ENCODE assay signal across 12 cellular contexts in the genomic region with DNA sequence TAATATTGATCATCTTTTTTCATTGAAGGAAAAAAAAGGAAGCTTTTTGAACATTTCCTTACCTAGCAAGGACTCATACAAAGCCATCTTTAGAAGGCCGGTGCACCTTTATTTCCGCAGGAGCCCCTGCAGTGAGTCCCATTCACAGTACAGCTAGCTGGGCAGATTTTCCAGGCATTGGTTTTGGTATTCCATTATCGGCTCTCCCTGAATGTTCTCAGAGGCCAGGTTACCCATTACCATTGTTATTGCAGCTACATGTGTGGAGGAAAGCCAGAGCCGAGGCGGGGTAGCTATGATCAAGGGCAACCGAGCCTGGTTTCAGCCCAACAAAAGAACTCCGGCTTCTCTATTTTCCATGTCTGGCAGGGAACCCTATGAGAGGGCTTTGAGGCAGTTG.
"Had no signal": no experiment of that assay in that cellular context is flagged by ENCODE, and none has a peak within 500 bp of the region (broad histone marks: within the 10 kb centered on the region; RNA-seq: fewer than 3 reads in every experiment).

No MANE protein-coding gene starts in this region.

- H3K27me3 ChIP-seq: foreskin keratinocyte, tibial nerve had no signal

- H3K4me1 Mint-ChIP-seq: activated CD4-positive, alpha-beta T cell treated with anti-CD3 and anti-CD28 coated beads for 36 hours; activated naive CD8-positive, alpha-beta T cell treated with anti-CD3 and anti-CD28 coated beads, Interleukin-2, amount 50 U/mL, for 24 hours; immature natural killer cell; naive B cell had no signal

- H3K4me1 ChIP-seq: foreskin keratinocyte had no signal

- DNase-seq: activated CD4-positive, alpha-beta T cell treated with anti-CD3 and anti-CD28 coated beads for 36 hours; activated naive CD4-positive, alpha-beta T cell treated with anti-CD3 and anti-CD28 coated beads for 36 hours; activated naive CD8-positive, alpha-beta T cell treated with anti-CD3 and anti-CD28 coated beads, Interleukin-2, amount 50 U/mL, for 24 hours; aorta; foreskin keratinocyte; immature natural killer cell; naive B cell; stimulated activated CD4-positive, alpha-beta T cell treated with anti-CD3 and anti-CD28 coated beads, Interleukin-2, amount 100 ng/mL, for 48 hours; stimulated activated naive B cell treated with anti-CD40 and anti-IgM and Interleukin-4, amounts not matched to agents 10 μg/mL and 1 μg/mL and 100 μg/mL, for 72 hours; T-helper 17 cell had no signal

- H3K4me3 Mint-ChIP-seq: activated CD4-positive, alpha-beta T cell treated with anti-CD3 and anti-CD28 coated beads for 36 hours; activated naive CD4-positive, alpha-beta T cell treated with anti-CD3 and anti-CD28 coated beads for 36 hours; activated naive CD8-positive, alpha-beta T cell treated with anti-CD3 and anti-CD28 coated beads, Interleukin-2, amount 50 U/mL, for 24 hours; activated T-helper 17 cell treated with anti-CD3 and anti-CD28 coated beads, Interleukin-2, amount 50 U/mL, for 72 hours; immature natural killer cell; naive B cell; stimulated activated naive B cell treated with anti-CD40 and anti-IgM and Interleukin-4, amounts not matched to agents 10 μg/mL and 1 μg/mL and 100 μg/mL, for 72 hours; T-helper 17 cell had no signal

- H3K27me3 Mint-ChIP-seq: activated CD4-positive, alpha-beta T cell treated with anti-CD3 and anti-CD28 coated beads for 36 hours; activated naive CD8-positive, alpha-beta T cell treated with anti-CD3 and anti-CD28 coated beads, Interleukin-2, amount 50 U/mL, for 24 hours; activated T-helper 17 cell treated with anti-CD3 and anti-CD28 coated beads, Interleukin-2, amount 50 U/mL, for 72 hours; naive B cell; stimulated activated naive B cell treated with anti-CD40 and anti-IgM and Interleukin-4, amounts not matched to agents 10 μg/mL and 1 μg/mL and 100 μg/mL, for 72 hours; T-helper 17 cell had no signal

- H3K4me3 ChIP-seq: tibial nerve had no signal

- H3K27ac Mint-ChIP-seq: activated CD4-positive, alpha-beta T cell treated with anti-CD3 and anti-CD28 coated beads for 36 hours; activated naive CD4-positive, alpha-beta T cell treated with anti-CD3 and anti-CD28 coated beads for 36 hours; activated naive CD8-positive, alpha-beta T cell treated with anti-CD3 and anti-CD28 coated beads, Interleukin-2, amount 50 U/mL, for 24 hours; activated T-helper 17 cell treated with anti-CD3 and anti-CD28 coated beads, Interleukin-2, amount 50 U/mL, for 72 hours; immature natural killer cell; stimulated activated naive B cell treated with anti-CD40 and anti-IgM and Interleukin-4, amounts not matched to agents 10 μg/mL and 1 μg/mL and 100 μg/mL, for 72 hours; T-helper 17 cell had no signal

- H3K27ac ChIP-seq: foreskin keratinocyte, tibial nerve had no signal

- H3K9me3 ChIP-seq: tibial nerve had no signal

- H3K9me3 Mint-ChIP-seq: activated naive CD4-positive, alpha-beta T cell treated with anti-CD3 and anti-CD28 coated beads for 36 hours; activated naive CD8-positive, alpha-beta T cell treated with anti-CD3 and anti-CD28 coated beads, Interleukin-2, amount 50 U/mL, for 24 hours; activated T-helper 17 cell treated with anti-CD3 and anti-CD28 coated beads, Interleukin-2, amount 50 U/mL, for 72 hours; immature natural killer cell; naive B cell; stimulated activated naive B cell treated with anti-CD40 and anti-IgM and Interleukin-4, amounts not matched to agents 10 μg/mL and 1 μg/mL and 100 μg/mL, for 72 hours had no signal

- ATAC-seq: activated CD4-positive, alpha-beta T cell treated with anti-CD3 and anti-CD28 coated beads for 36 hours; activated naive CD8-positive, alpha-beta T cell treated with anti-CD3 and anti-CD28 coated beads, Interleukin-2, amount 50 U/mL, for 24 hours; activated T-helper 17 cell treated with anti-CD3 and anti-CD28 coated beads, Interleukin-2, amount 50 U/mL, for 72 hours; foreskin keratinocyte; stimulated activated naive B cell treated with anti-CD40 and anti-IgM and Interleukin-4, amounts not matched to agents 10 μg/mL and 1 μg/mL and 100 μg/mL, for 72 hours; T-helper 17 cell had no signal

- H3K36me3 Mint-ChIP-seq: immature natural killer cell had no signal
